ENCODE assay signal across 8 cellular contexts in genomic region chr6:36423101-36423824, GRCh38. TPM values are rescaled to one million over a fixed set of nuclear protein-coding genes. Genes with fewer than 3 reads are reported as not detected.
DNase-seq lines count a peak whose midpoint lies in the region; ATAC-seq, FAIRE-seq and TF ChIP-seq lines count a peak whose summit lies in the region.

No MANE protein-coding gene starts in this region.

- H3K27me3 ChIP-seq in H7 (ENCODE audit: control insufficient read depth, insufficient read depth, low read length) (no peaks in the 10 kb centered on the region), Loucy (ENCODE audit: insufficient read depth, low read length, poor library complexity, severe bottlenecking) (no peaks in the 10 kb centered on the region), RWPE2 (ENCODE audit: insufficient read depth, poor library complexity, severe bottlenecking) (no peaks in the 10 kb centered on the region)

- H3K27me3 Mint-ChIP-seq in nephron progenitor cell (ENCODE audit: low read depth, poor library complexity) = no peaks in the 10 kb centered on the region
- H3K27me3 Mint-ChIP-seq in stimulated activated naive CD8-positive, alpha-beta T cell treated with anti-CD3 and anti-CD28 coated beads, Interleukin-15, Interleukin-2, amounts not matched to agents 100 ng/mL and 50 ng/mL, for 24 hours = no peaks in the 10 kb centered on the region

- H3K9me2 ChIP-seq in Loucy (replicated peaks; ENCODE audit: low read depth, low read length) = no peaks in the 10 kb centered on the region

- no peaks in the 10 kb centered on the region; the same call in 1 of the 2 replicates for H3F3A ChIP-seq in Loucy (ENCODE audit: low read depth)

- peak overlapping the region; percentile 86 for H3K4me3 Mint-ChIP-seq in nephron progenitor cell
- H3K4me3 Mint-ChIP-seq in stimulated activated naive CD8-positive, alpha-beta T cell treated with anti-CD3 and anti-CD28 coated beads, Interleukin-15, Interleukin-2, amounts not matched to agents 100 ng/mL and 50 ng/mL, for 24 hours = peak overlapping the region; percentile 86

- H3K27ac ChIP-seq in RWPE2 (ENCODE audit: poor library complexity, severe bottlenecking) = peak overlapping the region; percentile 73

- no peaks in the 10 kb centered on the region for H3K79me2 ChIP-seq in Loucy (ENCODE audit: insufficient read depth, low read length)

- H3K4me3 ChIP-seq in H7 (ENCODE audit: insufficient read depth, low read depth, low read length) = peak overlapping the region; percentile 61
- H3K4me3 ChIP-seq in Loucy (ENCODE audit: low read length, poor library complexity, severe bottlenecking) = peak overlapping the region; percentile 75
- peak overlapping the region; percentile 36 for H3K4me3 ChIP-seq in RWPE2 (ENCODE audit: severe bottlenecking)
- H3K4me3 ChIP-seq in fibroblast of the aortic adventitia (ENCODE audit: low read depth, low read length) = peak overlapping the region; percentile 76

- H3K9me3 Mint-ChIP-seq in nephron progenitor cell = no peaks in the 10 kb centered on the region
- no peaks in the 10 kb centered on the region for H3K9me3 Mint-ChIP-seq in stimulated activated naive CD8-positive, alpha-beta T cell treated with anti-CD3 and anti-CD28 coated beads, Interleukin-15, Interleukin-2, amounts not matched to agents 100 ng/mL and 50 ng/mL, for 24 hours

- peak overlapping the region; percentile 92 for H3K27ac Mint-ChIP-seq in nephron progenitor cell
- peak overlapping the region; percentile 85 for H3K27ac Mint-ChIP-seq in stimulated activated naive CD8-positive, alpha-beta T cell treated with anti-CD3 and anti-CD28 coated beads, Interleukin-15, Interleukin-2, amounts not matched to agents 100 ng/mL and 50 ng/mL, for 24 hours

- peak overlapping the region; percentile 84 for H3K9ac ChIP-seq in Loucy (ENCODE audit: low read depth, low read length, poor library complexity, severe bottlenecking)

- peak overlapping the region; percentile 85 for H3K4me2 ChIP-seq in Loucy (ENCODE audit: low read depth, low read length, poor library complexity, severe bottlenecking)

- H3K4me1 ChIP-seq in Loucy (ENCODE audit: insufficient read depth, low read length, poor library complexity, severe bottlenecking) (peaks cover 10% of the 10 kb centered on the region), RWPE2 (ENCODE audit: insufficient read depth, poor library complexity, severe bottlenecking) (peaks cover 26% of the 10 kb centered on the region)

- TF ChIP-seq CTCF in Loucy (conservative IDR thresholded peaks at IDR 0.05; ENCODE audit: low read length) (peak; percentile 74), RWPE2 (IDR thresholded peaks at IDR 0.05; ENCODE audit: poor library complexity, severe bottlenecking) (peak; percentile 89), fibroblast of the aortic adventitia (IDR thresholded peaks at IDR 0.05; ENCODE audit: insufficient read depth, low read length) (peak; percentile 65), nephron progenitor cell (IDR thresholded peaks at IDR 0.05) (peak; percentile 49)

- DNase-seq in H7 (peak; percentile 97), RWPE2 (ENCODE audit: low spot score) (peak; percentile 99), fibroblast of the aortic adventitia (ENCODE audit: low read depth) (peak; percentile 96), nephron progenitor cell (peak; percentile 98)
- DNase-seq in activated effector memory CD4-positive, alpha-beta T cell treated with Interleukin-2 at 50 U/mL for 16 hours = peak; percentile 97

- H3K9me3 ChIP-seq in Loucy (ENCODE audit: insufficient read depth, low read depth, low read length) = no peaks in the 10 kb centered on the region
- H3K9me3 ChIP-seq in RWPE2 (ENCODE audit: severe bottlenecking) = no peaks in the 10 kb centered on the region

- peak; percentile 86 for ATAC-seq in RWPE2 (ENCODE audit: low read depth)

- H3K4me1 Mint-ChIP-seq in nephron progenitor cell = peaks cover 25% of the 10 kb centered on the region
- peaks cover 18% of the 10 kb centered on the region for H3K4me1 Mint-ChIP-seq in stimulated activated naive CD8-positive, alpha-beta T cell treated with anti-CD3 and anti-CD28 coated beads, Interleukin-15, Interleukin-2, amounts not matched to agents 100 ng/mL and 50 ng/mL, for 24 hours (ENCODE audit: low read depth)

- FAIRE-seq in G401.6 (lab: Jason Lieb, UNC) = peak; percentile 95

- H3K36me3 Mint-ChIP-seq in nephron progenitor cell (ENCODE audit: low read depth) = no peaks in the 10 kb centered on the region
- no peaks in the 10 kb centered on the region for H3K36me3 Mint-ChIP-seq in stimulated activated naive CD8-positive, alpha-beta T cell treated with anti-CD3 and anti-CD28 coated beads, Interleukin-15, Interleukin-2, amounts not matched to agents 100 ng/mL and 50 ng/mL, for 24 hours (ENCODE audit: low read depth)

- no peaks in the 10 kb centered on the region for H4K20me1 ChIP-seq in Loucy (ENCODE audit: insufficient read depth, low read length, poor library complexity, severe bottlenecking)

- H2AFZ ChIP-seq in Loucy (ENCODE audit: low read length) = peak overlapping the region; percentile 87

- no peaks in the 10 kb centered on the region for H3K36me3 ChIP-seq in H7 (replicated peaks; ENCODE audit: control insufficient read depth, insufficient read depth, low read length)
- no peaks in the 10 kb centered on the region for H3K36me3 ChIP-seq in Loucy (ENCODE audit: insufficient read depth, low read length)
- H3K36me3 ChIP-seq in RWPE2 (ENCODE audit: low read depth) = no peaks in the 10 kb centered on the region

RNA-seq across cellular contexts. Expression of gene PXT1, which starts 19.4 kb away (rescaled TPM):
- total RNA-seq in H7 (2014; rRNA removed; shearing (Covaris generic)) = 0.03 TPM in 1 of 2 replicates, not detected in the other
- not detected in 2 replicates for total RNA-seq in fibroblast of the aortic adventitia (ENCODE audit: low replicate concordance)

RNA-seq across cellular contexts. Expression of gene KCTD20, which starts 19.5 kb away (rescaled TPM):
- 38.9 and 46.3 TPM in 2 replicates for total RNA-seq in H7 (2014; rRNA removed; shearing (Covaris generic))
- 48.6 and 57.6 TPM in 2 replicates for total RNA-seq in fibroblast of the aortic adventitia (ENCODE audit: low replicate concordance)

RNA-seq across cellular contexts. Expression of gene ETV7, which starts 35.8 kb away (rescaled TPM):
- 0.28 and 1.5 TPM in 2 replicates for total RNA-seq in H7 (2014; rRNA removed; shearing (Covaris generic))
- 0.09 TPM in 1 of 2 replicates, not detected in the other for total RNA-seq in fibroblast of the aortic adventitia (ENCODE audit: low replicate concordance)

Comparison
In these comparisons a context has a peak if more than half of its experiments do, and no peak if none do; other contexts are left out.
1. Peak in every context shown above with its lines: DNase-seq, ATAC-seq, H3K4me3 ChIP-seq and H3K27ac ChIP-seq.